In the genomic region with DNA sequence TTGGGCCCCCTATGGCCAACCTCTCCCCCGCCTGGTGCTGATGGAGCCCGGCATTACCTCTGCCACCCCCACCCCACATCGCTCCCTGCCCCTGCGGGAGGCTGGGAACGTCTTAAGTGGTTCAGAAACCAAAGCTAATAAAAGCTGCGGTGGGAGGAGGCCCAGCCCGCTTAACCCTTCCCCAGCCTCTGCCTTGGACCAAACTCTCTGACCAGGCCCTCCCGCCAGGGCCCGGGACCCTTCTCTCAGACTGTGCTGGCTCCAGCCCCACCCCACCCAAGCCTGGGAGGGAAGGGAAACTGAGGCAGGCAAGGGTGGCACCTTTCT, we compare ENCODE assay signal across 14 cellular contexts. TPM values are rescaled to one million over a fixed set of nuclear protein-coding genes. Genes with fewer than 3 reads are reported as not detected.
DNase-seq lines count a peak whose midpoint lies in the region; ATAC-seq, FAIRE-seq and TF ChIP-seq lines count a peak whose summit lies in the region.
"Had no signal": no experiment of that assay in that cellular context is flagged by ENCODE, and none has a peak within 500 bp of the region (broad histone marks: within the 10 kb centered on the region; RNA-seq: fewer than 3 reads in every experiment).

No MANE protein-coding gene starts in this region.

- POLR2A ChIA-PET in HEK293T (lab: Yijun Ruan, JAX): no interaction called here
- POLR2A ChIA-PET in activated CD4-positive, alpha-beta memory T cell treated with anti-CD3 and anti-CD28 coated beads, Interleukin-2, amount 10 ng/mL, durations not matched to agents 7 days and 5 days (lab: Charles Lee): no interaction called here

- ATAC-seq in HG03521 (IDR thresholded peaks at IDR 0.05; ENCODE audit: unreplicated experiment): no peak
- ATAC-seq in stimulated activated naive CD8-positive, alpha-beta T cell treated with anti-CD3 and anti-CD28 coated beads, Interleukin-15, Interleukin-2, amounts not matched to agents 100 U/mL and 50 U/mL, for 24 hours: no peak
- ATAC-seq: CD8-positive, alpha-beta T cell had no signal

- no peaks in the 10 kb centered on the region for H3K9me3 Mint-ChIP-seq in activated CD4-positive, alpha-beta memory T cell treated with anti-CD3 and anti-CD28 coated beads, Interleukin-2, amount 10 ng/mL, durations not matched to agents 7 days and 5 days
- H3K9me3 Mint-ChIP-seq: activated naive CD8-positive, alpha-beta T cell treated with anti-CD3 and anti-CD28 coated beads, Interleukin-2, amount 10 ng/mL, durations not matched to agents 7 days and 5 days; CD8-positive, alpha-beta T cell had no signal

- H3K27ac ChIP-seq in cingulate gyrus (ENCODE audit: low read depth, low read length): peak overlapping the region; percentile 89
- H3K27ac ChIP-seq in substantia nigra (ENCODE audit: low read depth, low read length, poor library complexity, severe bottlenecking): peak overlapping the region; percentile 79
- H3K27ac ChIP-seq: epithelial cell of prostate, SJSA1 had no signal

- FAIRE-seq in H54 (lab: Jason Lieb, UNC): no peak
- FAIRE-seq: islet of Langerhans had no signal

- H3K36me3 Mint-ChIP-seq in activated CD4-positive, alpha-beta memory T cell treated with anti-CD3 and anti-CD28 coated beads, Interleukin-2, amount 10 ng/mL, durations not matched to agents 7 days and 5 days (ENCODE audit: low read depth): no peaks in the 10 kb centered on the region
- H3K36me3 Mint-ChIP-seq: activated naive CD8-positive, alpha-beta T cell treated with anti-CD3 and anti-CD28 coated beads, Interleukin-2, amount 10 ng/mL, durations not matched to agents 7 days and 5 days had no signal

- CTCF ChIA-PET in HEK293T (lab: Yijun Ruan, JAX): no interaction called here
- CTCF ChIA-PET in activated CD4-positive, alpha-beta memory T cell treated with anti-CD3 and anti-CD28 coated beads, Interleukin-2, amount 10 ng/mL, durations not matched to agents 7 days and 5 days (lab: Charles Lee): no interaction called here

- no peak overlapping the region for H3K27ac Mint-ChIP-seq in activated CD4-positive, alpha-beta memory T cell treated with anti-CD3 and anti-CD28 coated beads, Interleukin-2, amount 10 ng/mL, durations not matched to agents 7 days and 5 days
- H3K27ac Mint-ChIP-seq: activated naive CD8-positive, alpha-beta T cell treated with anti-CD3 and anti-CD28 coated beads, Interleukin-2, amount 10 ng/mL, durations not matched to agents 7 days and 5 days; CD8-positive, alpha-beta T cell had no signal

- peaks cover 2% of the 10 kb centered on the region for H3K4me1 Mint-ChIP-seq in activated CD4-positive, alpha-beta memory T cell treated with anti-CD3 and anti-CD28 coated beads, Interleukin-2, amount 10 ng/mL, durations not matched to agents 7 days and 5 days

- no peak for TF ChIP-seq POLR2A in H54 (IDR thresholded peaks at IDR 0.05; ENCODE audit: low read depth, low read length)

- peak; percentile 46 for DNase-seq in HEK293T (ENCODE audit: extremely low spot score)
- DNase-seq in medulla oblongata (ENCODE audit: extremely low spot score): peak; percentile 38
- peak in 2 of 49 donors; percentile 16 to 20 for DNase-seq in substantia nigra (lab: John Stamatoyannopoulos, UW)
- no peak for DNase-seq in stimulated activated naive CD8-positive, alpha-beta T cell treated with anti-CD3 and anti-CD28 coated beads, Interleukin-15, Interleukin-2, amounts not matched to agents 100 U/mL and 50 U/mL, for 24 hours
- DNase-seq in activated CD4-positive, alpha-beta memory T cell treated with anti-CD3 and anti-CD28 coated beads, Interleukin-2, amount 10 ng/mL, durations not matched to agents 7 days and 5 days: no peak
- no peak for DNase-seq in H54 (ENCODE audit: insufficient read length, low spot score)
- DNase-seq: activated naive CD8-positive, alpha-beta T cell treated with anti-CD3 and anti-CD28 coated beads, Interleukin-2, amount 10 ng/mL, durations not matched to agents 7 days and 5 days; CD8-positive, alpha-beta T cell; NCI-H446 treated with DMSO at 0.1 percent for 48 hours had no signal

- H3K4me3 Mint-ChIP-seq in activated CD4-positive, alpha-beta memory T cell treated with anti-CD3 and anti-CD28 coated beads, Interleukin-2, amount 10 ng/mL, durations not matched to agents 7 days and 5 days: no peak overlapping the region
- H3K4me3 Mint-ChIP-seq: activated naive CD8-positive, alpha-beta T cell treated with anti-CD3 and anti-CD28 coated beads, Interleukin-2, amount 10 ng/mL, durations not matched to agents 7 days and 5 days; CD8-positive, alpha-beta T cell had no signal

- no peaks in the 10 kb centered on the region for H3K27me3 Mint-ChIP-seq in activated CD4-positive, alpha-beta memory T cell treated with anti-CD3 and anti-CD28 coated beads, Interleukin-2, amount 10 ng/mL, durations not matched to agents 7 days and 5 days
- H3K27me3 Mint-ChIP-seq: activated naive CD8-positive, alpha-beta T cell treated with anti-CD3 and anti-CD28 coated beads, Interleukin-2, amount 10 ng/mL, durations not matched to agents 7 days and 5 days had no signal

TF ChIP-seq in HEK293T, 16 proteins besides CTCF, POLR2A, EP300 and RAD21:
- TF ChIP-seq TARDBP (IDR thresholded peaks at IDR 0.05) (no peak), ELF4 (IDR thresholded peaks at IDR 0.05) (no peak), ARNT (IDR thresholded peaks at IDR 0.05) (no peak), BHLHE40 (IDR thresholded peaks at IDR 0.05; ENCODE audit: borderline replicate concordance) (no peak), FOXM1 (IDR thresholded peaks at IDR 0.05; ENCODE audit: borderline replicate concordance) (no peak), ZNF384 (IDR thresholded peaks at IDR 0.05) (no peak), FOXK2 (IDR thresholded peaks at IDR 0.05) (no peak), CTBP1 (IDR thresholded peaks at IDR 0.05; ENCODE audit: borderline replicate concordance) (no peak)

RNA-seq across cellular contexts. Expression of gene SMIM24, which starts 22.1 kb away (rescaled TPM):
- total RNA-seq in activated CD4-positive, alpha-beta memory T cell treated with anti-CD3 and anti-CD28 coated beads, Interleukin-2, amount 10 ng/mL, durations not matched to agents 7 days and 5 days: not detected
- total RNA-seq: SJSA1 had no signal

RNA-seq across cellular contexts. Expression of gene SMIM44, which starts 25.0 kb away (rescaled TPM):
- not detected for total RNA-seq in activated CD4-positive, alpha-beta memory T cell treated with anti-CD3 and anti-CD28 coated beads, Interleukin-2, amount 10 ng/mL, durations not matched to agents 7 days and 5 days
- total RNA-seq: activated naive CD8-positive, alpha-beta T cell treated with anti-CD3 and anti-CD28 coated beads, Interleukin-2, amount 10 ng/mL, durations not matched to agents 7 days and 5 days; CD8-positive, alpha-beta T cell; SJSA1 had no signal

RNA-seq across cellular contexts. Expression of gene DOHH, which starts 42.3 kb away (rescaled TPM):
- total RNA-seq in activated CD4-positive, alpha-beta memory T cell treated with anti-CD3 and anti-CD28 coated beads, Interleukin-2, amount 10 ng/mL, durations not matched to agents 7 days and 5 days: 10 to 100 TPM; 11.1 to 11.8 TPM

RNA-seq across cellular contexts. Expression of gene FZR1, which starts 47.9 kb away (rescaled TPM):
- total RNA-seq in activated CD4-positive, alpha-beta memory T cell treated with anti-CD3 and anti-CD28 coated beads, Interleukin-2, amount 10 ng/mL, durations not matched to agents 7 days and 5 days: 10 to 100 TPM; 72.2 to 75.6 TPM

Comparison
In these comparisons a context has a peak if more than half of its experiments do, and no peak if none do; other contexts are left out.
1. DNase-seq: peak in HEK293T (single experiment) and medulla oblongata (single experiment); none in stimulated activated naive CD8-positive, alpha-beta T cell treated with anti-CD3 and anti-CD28 coated beads, Interleukin-15, Interleukin-2, amounts not matched to agents 100 U/mL and 50 U/mL, for 24 hours (single experiment), activated CD4-positive, alpha-beta memory T cell treated with anti-CD3 and anti-CD28 coated beads, Interleukin-2, amount 10 ng/mL, durations not matched to agents 7 days and 5 days (single experiment) and H54 (single experiment).